ENCODE assay signal across 1 cellular context in the genomic region with DNA sequence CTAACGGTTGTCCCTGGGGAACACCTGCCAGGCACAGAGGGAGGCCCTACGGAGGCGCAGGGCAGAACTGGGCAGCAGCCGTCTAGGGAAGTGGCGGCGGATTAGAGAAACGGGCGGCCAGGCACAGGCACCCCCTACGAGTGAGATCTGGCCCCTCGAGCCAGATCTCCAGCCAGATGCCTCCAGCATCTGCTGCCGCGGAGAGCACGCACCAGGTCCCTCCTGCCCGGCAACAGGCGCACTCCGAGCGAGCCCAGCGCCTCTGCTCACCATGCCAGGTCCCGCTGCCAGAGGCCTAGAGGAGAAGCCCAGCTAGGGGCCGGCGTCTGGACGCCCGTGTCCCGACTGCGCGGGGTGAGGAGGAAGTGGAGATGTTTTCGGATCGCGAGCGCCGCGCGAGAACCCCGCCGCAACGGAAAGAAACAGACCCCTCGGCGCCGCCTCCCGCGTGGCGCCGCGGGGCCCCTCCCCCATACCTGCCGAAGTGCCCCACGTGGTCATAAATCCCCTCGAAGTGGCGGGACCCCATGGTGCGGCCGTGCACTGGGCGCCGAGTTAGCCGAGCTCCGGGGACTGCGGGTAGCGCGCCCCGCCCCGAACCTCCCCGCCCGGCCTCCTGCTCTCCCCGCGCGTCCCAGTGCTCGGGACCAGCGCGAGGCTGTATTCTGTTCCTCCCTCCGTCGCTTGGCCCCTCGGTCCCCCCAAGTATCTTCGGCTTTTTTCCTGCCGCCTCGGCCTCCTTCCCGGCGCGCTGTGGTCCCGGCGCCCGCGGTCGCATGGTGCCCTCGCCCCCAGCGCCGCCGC.
TF ChIP-seq lines count a peak whose summit lies in the region.

A gene with protein sequence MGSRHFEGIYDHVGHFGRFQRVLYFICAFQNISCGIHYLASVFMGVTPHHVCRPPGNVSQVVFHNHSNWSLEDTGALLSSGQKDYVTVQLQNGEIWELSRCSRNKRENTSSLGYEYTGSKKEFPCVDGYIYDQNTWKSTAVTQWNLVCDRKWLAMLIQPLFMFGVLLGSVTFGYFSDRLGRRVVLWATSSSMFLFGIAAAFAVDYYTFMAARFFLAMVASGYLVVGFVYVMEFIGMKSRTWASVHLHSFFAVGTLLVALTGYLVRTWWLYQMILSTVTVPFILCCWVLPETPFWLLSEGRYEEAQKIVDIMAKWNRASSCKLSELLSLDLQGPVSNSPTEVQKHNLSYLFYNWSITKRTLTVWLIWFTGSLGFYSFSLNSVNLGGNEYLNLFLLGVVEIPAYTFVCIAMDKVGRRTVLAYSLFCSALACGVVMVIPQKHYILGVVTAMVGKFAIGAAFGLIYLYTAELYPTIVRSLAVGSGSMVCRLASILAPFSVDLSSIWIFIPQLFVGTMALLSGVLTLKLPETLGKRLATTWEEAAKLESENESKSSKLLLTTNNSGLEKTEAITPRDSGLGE (minus strand): TSS at position 568 of the 804 bp plus-strand sequence. CDS start 39 bp downstream, at position 529.

TF ChIP-seq in HepG2, 621 proteins besides CTCF, POLR2A, EP300 and RAD21:
- TF ChIP-seq, protein P1, sequence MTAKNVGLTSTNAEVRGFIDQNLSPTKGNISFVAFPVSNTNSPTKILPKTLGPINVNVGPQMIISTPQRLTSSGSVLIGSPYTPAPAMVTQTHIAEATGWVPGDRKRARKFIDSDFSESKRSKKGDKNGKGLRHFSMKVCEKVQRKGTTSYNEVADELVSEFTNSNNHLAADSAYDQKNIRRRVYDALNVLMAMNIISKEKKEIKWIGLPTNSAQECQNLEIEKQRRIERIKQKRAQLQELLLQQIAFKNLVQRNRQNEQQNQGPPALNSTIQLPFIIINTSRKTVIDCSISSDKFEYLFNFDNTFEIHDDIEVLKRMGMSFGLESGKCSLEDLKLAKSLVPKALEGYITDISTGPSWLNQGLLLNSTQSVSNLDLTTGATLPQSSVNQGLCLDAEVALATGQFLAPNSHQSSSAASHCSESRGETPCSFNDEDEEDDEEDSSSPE (CRISPR knock-in tag; IDR thresholded peaks at IDR 0.05) = no peak
- TF ChIP-seq, protein P2, sequence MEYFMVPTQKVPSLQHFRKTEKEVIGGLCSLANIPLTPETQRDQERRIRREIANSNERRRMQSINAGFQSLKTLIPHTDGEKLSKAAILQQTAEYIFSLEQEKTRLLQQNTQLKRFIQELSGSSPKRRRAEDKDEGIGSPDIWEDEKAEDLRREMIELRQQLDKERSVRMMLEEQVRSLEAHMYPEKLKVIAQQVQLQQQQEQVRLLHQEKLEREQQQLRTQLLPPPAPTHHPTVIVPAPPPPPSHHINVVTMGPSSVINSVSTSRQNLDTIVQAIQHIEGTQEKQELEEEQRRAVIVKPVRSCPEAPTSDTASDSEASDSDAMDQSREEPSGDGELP (IDR thresholded peaks at IDR 0.05; ENCODE audit: borderline replicate concordance, low read depth) = no peak
- TF ChIP-seq ZBTB7A (CRISPR knock-in tag; IDR thresholded peaks at IDR 0.05) (no peak), ZNF484 (CRISPR knock-in tag; IDR thresholded peaks at IDR 0.05; ENCODE audit: borderline replicate concordance, low read depth) (no peak)
- TF ChIP-seq, protein P3, sequence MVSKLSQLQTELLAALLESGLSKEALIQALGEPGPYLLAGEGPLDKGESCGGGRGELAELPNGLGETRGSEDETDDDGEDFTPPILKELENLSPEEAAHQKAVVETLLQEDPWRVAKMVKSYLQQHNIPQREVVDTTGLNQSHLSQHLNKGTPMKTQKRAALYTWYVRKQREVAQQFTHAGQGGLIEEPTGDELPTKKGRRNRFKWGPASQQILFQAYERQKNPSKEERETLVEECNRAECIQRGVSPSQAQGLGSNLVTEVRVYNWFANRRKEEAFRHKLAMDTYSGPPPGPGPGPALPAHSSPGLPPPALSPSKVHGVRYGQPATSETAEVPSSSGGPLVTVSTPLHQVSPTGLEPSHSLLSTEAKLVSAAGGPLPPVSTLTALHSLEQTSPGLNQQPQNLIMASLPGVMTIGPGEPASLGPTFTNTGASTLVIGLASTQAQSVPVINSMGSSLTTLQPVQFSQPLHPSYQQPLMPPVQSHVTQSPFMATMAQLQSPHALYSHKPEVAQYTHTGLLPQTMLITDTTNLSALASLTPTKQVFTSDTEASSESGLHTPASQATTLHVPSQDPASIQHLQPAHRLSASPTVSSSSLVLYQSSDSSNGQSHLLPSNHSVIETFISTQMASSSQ (IDR thresholded peaks at IDR 0.05; ENCODE audit: low read depth) = no peak
- TF ChIP-seq, protein P3 (CRISPR knock-in tag; IDR thresholded peaks at IDR 0.05; ENCODE audit: borderline replicate concordance) = no peak
- TF ChIP-seq, protein P4, sequence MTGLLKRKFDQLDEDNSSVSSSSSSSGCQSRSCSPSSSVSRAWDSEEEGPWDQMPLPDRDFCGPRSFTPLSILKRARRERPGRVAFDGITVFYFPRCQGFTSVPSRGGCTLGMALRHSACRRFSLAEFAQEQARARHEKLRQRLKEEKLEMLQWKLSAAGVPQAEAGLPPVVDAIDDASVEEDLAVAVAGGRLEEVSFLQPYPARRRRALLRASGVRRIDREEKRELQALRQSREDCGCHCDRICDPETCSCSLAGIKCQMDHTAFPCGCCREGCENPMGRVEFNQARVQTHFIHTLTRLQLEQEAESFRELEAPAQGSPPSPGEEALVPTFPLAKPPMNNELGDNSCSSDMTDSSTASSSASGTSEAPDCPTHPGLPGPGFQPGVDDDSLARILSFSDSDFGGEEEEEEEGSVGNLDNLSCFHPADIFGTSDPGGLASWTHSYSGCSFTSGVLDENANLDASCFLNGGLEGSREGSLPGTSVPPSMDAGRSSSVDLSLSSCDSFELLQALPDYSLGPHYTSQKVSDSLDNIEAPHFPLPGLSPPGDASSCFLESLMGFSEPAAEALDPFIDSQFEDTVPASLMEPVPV (CRISPR knock-in tag; IDR thresholded peaks at IDR 0.05) = no peak
- TF ChIP-seq, protein P5, sequence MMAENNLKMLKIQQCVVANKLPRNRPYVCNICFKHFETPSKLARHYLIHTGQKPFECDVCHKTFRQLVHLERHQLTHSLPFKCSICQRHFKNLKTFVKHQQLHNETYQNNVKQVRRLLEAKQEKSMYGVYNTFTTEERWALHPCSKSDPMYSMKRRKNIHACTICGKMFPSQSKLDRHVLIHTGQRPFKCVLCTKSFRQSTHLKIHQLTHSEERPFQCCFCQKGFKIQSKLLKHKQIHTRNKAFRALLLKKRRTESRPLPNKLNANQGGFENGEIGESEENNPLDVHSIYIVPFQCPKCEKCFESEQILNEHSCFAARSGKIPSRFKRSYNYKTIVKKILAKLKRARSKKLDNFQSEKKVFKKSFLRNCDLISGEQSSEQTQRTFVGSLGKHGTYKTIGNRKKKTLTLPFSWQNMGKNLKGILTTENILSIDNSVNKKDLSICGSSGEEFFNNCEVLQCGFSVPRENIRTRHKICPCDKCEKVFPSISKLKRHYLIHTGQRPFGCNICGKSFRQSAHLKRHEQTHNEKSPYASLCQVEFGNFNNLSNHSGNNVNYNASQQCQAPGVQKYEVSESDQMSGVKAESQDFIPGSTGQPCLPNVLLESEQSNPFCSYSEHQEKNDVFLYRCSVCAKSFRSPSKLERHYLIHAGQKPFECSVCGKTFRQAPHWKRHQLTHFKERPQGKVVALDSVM (CRISPR knock-in tag; IDR thresholded peaks at IDR 0.05) = no peak
- TF ChIP-seq, protein P6, sequence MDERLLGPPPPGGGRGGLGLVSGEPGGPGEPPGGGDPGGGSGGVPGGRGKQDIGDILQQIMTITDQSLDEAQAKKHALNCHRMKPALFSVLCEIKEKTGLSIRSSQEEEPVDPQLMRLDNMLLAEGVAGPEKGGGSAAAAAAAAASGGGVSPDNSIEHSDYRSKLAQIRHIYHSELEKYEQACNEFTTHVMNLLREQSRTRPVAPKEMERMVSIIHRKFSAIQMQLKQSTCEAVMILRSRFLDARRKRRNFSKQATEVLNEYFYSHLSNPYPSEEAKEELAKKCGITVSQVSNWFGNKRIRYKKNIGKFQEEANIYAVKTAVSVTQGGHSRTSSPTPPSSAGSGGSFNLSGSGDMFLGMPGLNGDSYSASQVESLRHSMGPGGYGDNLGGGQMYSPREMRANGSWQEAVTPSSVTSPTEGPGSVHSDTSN (CRISPR knock-in tag; IDR thresholded peaks at IDR 0.05) = no peak
